In the genomic region with DNA sequence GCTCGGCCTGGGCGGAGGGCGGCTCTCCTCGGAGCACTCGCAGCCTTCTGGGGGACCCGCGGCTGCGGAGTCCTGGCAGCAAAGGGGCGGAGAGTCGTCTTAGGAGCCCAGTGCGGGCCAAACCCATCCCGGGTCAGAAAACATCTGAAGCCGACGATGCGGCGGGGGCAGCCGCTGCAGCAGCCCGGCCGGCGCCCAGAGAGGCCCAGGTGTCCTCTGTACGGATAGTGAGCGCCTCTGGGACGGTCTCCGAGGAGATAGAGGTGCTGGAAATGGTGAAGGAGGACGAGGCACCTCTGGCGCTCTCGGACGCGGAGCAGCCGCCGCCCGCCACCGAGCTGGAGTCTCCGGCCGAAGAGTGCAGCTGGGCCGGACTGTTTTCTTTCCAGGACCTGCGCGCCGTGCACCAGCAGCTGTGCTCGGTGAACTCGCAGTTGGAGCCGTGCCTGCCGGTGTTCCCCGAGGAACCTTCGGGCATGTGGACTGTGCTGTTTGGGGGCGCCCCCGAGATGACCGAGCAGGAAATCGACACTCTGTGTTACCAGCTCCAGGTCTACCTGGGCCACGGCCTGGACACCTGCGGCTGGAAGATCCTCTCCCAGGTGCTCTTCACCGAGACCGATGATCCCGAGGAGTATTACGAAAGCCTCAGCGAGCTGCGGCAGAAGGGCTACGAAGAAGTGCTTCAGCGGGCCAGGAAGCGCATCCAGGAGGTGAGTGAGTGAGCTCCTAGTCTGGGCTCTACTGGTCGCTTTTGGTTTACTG, we compare ENCODE assay signal across 8 cellular contexts. TPM values are rescaled to one million over a fixed set of nuclear protein-coding genes. Genes with fewer than 3 reads are reported as not detected.
DNase-seq lines count a peak whose midpoint lies in the region; ATAC-seq and TF ChIP-seq lines count a peak whose summit lies in the region.

No MANE protein-coding gene starts in this region.

- in situ Hi-C loops in astrocyte of the cerebellum (cut with HindIII; ENCODE audit: low sequenced_read_pairs) (no loop called here), gastrocnemius medialis (cut with MboI; ENCODE audit: low sequenced_read_pairs in 4 of 4) (loop anchor here in 2 of 4 donors (25.0 kb wide), 2 partner anchors 225 to 400 kb away; no protein-coding TSS in a partner anchor)

- TF ChIP-seq CTCF in BE2C (IDR thresholded peaks at IDR 0.05; ENCODE audit: low read depth, low read length) (no peak), SU-DHL-6 (IDR thresholded peaks at IDR 0.05; ENCODE audit: insufficient read depth, low read length, poor library complexity, severe bottlenecking) (no peak), astrocyte of the cerebellum (IDR thresholded peaks at IDR 0.05; ENCODE audit: low read depth, low read length, missing control alignments) (no peak), gastrocnemius medialis (IDR thresholded peaks at IDR 0.05 in 4 of 5, conservative IDR thresholded peaks at IDR 0.05 in 1 of 5) (no peak)

- H3K27me3 ChIP-seq in BE2C = no peaks in the 10 kb centered on the region
- no peaks in the 10 kb centered on the region for H3K27me3 ChIP-seq in SU-DHL-6 (ENCODE audit: low read length)
- H3K27me3 ChIP-seq in iPS DF 6.9 (ENCODE audit: control insufficient read depth, insufficient read depth, low read length) = no peaks in the 10 kb centered on the region
- H3K27me3 ChIP-seq in gastrocnemius medialis = no peaks in the 10 kb centered on the region

- H3K9me3 ChIP-seq in BE2C (no peaks in the 10 kb centered on the region), SU-DHL-6 (ENCODE audit: insufficient read depth, low read length) (no peaks in the 10 kb centered on the region), iPS DF 6.9 (ENCODE audit: control insufficient read depth, insufficient read depth, low read length) (no peaks in the 10 kb centered on the region), gastrocnemius medialis (no peaks in the 10 kb centered on the region)

- H3K9ac ChIP-seq in SU-DHL-6 (ENCODE audit: low read length) = peak overlapping the region; percentile 59

- H2AFZ ChIP-seq in SU-DHL-6 (ENCODE audit: low read depth, low read length, severe bottlenecking) = peak overlapping the region; percentile 86

- no peaks in the 10 kb centered on the region for H3K36me3 ChIP-seq in BE2C
- no peaks in the 10 kb centered on the region for H3K36me3 ChIP-seq in SU-DHL-6 (ENCODE audit: low read length)
- peaks cover 2% of the 10 kb centered on the region; the same call in 1 of the 2 replicates for H3K36me3 ChIP-seq in iPS DF 6.9 (ENCODE audit: control insufficient read depth, insufficient read depth, low read length)
- no peaks in the 10 kb centered on the region for H3K36me3 ChIP-seq in gastrocnemius medialis

- H3F3A ChIP-seq in SU-DHL-6 (ENCODE audit: insufficient read depth) = peaks cover 10% of the 10 kb centered on the region

- no CpG with 5 or more reads among the region's 61 CpGs for WGBS in iPS DF 6.9 (ENCODE audit: insufficient coverage, insufficient read length)

- no peaks in the 10 kb centered on the region for H3K79me2 ChIP-seq in SU-DHL-6 (ENCODE audit: insufficient read depth, low read length)

- H3K4me3 ChIP-seq in BE2C (ENCODE audit: low read depth, low read length) = peak overlapping the region; percentile 94
- H3K4me3 ChIP-seq in SU-DHL-6 (ENCODE audit: insufficient read depth, low read length, poor library complexity, severe bottlenecking) = peak overlapping the region; percentile 61
- peak overlapping the region; percentile 73 for H3K4me3 ChIP-seq in astrocyte of the cerebellum (ENCODE audit: low read depth, low read length)
- peak overlapping the region; percentile 64 for H3K4me3 ChIP-seq in iPS DF 6.9 (ENCODE audit: low read length)
- H3K4me3 ChIP-seq in gastrocnemius medialis = peak overlapping the region; percentile 70 to 96 (median 86)

- ATAC-seq in GM19395 (IDR thresholded peaks at IDR 0.05; ENCODE audit: unreplicated experiment) (peak; percentile 30), gastrocnemius medialis (peak; percentile 50 to 54), GM21367 (IDR thresholded peaks at IDR 0.05; ENCODE audit: unreplicated experiment) (no peak)

- H3K27ac ChIP-seq in SU-DHL-6 (ENCODE audit: low read depth, low read length) (no peak overlapping the region), iPS DF 6.9 (ENCODE audit: low read length) (no peak overlapping the region), gastrocnemius medialis (peak overlapping the region; percentile 85 to 96 (median 95))

- peak overlapping the region; percentile 67 for H3K4me2 ChIP-seq in SU-DHL-6 (ENCODE audit: low read depth, low read length, poor library complexity, severe bottlenecking)

- H4K20me1 ChIP-seq in SU-DHL-6 (ENCODE audit: low read depth, low read length) = no peaks in the 10 kb centered on the region

- intact Hi-C loops in gastrocnemius medialis (cut with DNase I; ENCODE audit: low total_unique reads) = loop anchor here (1.0 to 10.0 kb wide), 5 partner anchors 225 to 1170 kb away; partner anchors contain the start of genes HOMER1, SERINC5, TENT2 and ZFYVE16

- DNase-seq in BE2C = peak; percentile 47
- DNase-seq in HT1080 (ENCODE audit: low read depth) = peak; percentile 13
- no peak for DNase-seq in astrocyte of the cerebellum (ENCODE audit: low read depth)
- no peak for DNase-seq in iPS DF 6.9 (ENCODE audit: low read depth, low spot score)
- peak; percentile 46 to 63 for DNase-seq in gastrocnemius medialis

- peak; percentile 35 to 70 for TF ChIP-seq POLR2A in gastrocnemius medialis (IDR thresholded peaks at IDR 0.05)

- H3K4me1 ChIP-seq in BE2C (no peaks in the 10 kb centered on the region; the same call in 1 of the 2 replicates), iPS DF 6.9 (ENCODE audit: control insufficient read depth, insufficient read depth, low read length) (no peaks in the 10 kb centered on the region), gastrocnemius medialis (peaks cover 44 to 46% of the 10 kb centered on the region in 2 donors)

- H3K9me2 ChIP-seq in SU-DHL-6 (replicated peaks; ENCODE audit: insufficient read depth, low read length) = no peaks in the 10 kb centered on the region

RNA-seq across cellular contexts. Expression of gene JMY, which starts 1.2 kb away (rescaled TPM):
- polyA plus RNA-seq in BE2C (2012; ENCODE audit: insufficient read depth, insufficient read length, low read depth) = 8.9 TPM
- total RNA-seq in HT1080 (2014; rRNA removed; shearing (Covaris generic)) = 3.4 and 3.9 TPM in 2 replicates
- polyA plus RNA-seq in HT1080 (2015; cell fraction: cytosol; rRNA removed) = 3.2 and 5.0 TPM in 2 replicates
- polyA plus RNA-seq in HT1080 (2015; cell fraction: nucleus; rRNA removed) = 7.3 and 7.7 TPM in 2 replicates
- 10 to 100 TPM; 11.4 to 26.7 (median 16.8) TPM for total RNA-seq in gastrocnemius medialis

Comparison
In these comparisons a context has a peak if more than half of its experiments do, and no peak if none do; other contexts are left out.
1. DNase-seq: peak in BE2C (single experiment), HT1080 (single experiment) and gastrocnemius medialis (2 of 2); none in astrocyte of the cerebellum (single experiment) and iPS DF 6.9 (single experiment).
2. H3K27ac ChIP-seq: peak in gastrocnemius medialis (4 of 4); none in SU-DHL-6 (single experiment) and iPS DF 6.9 (single experiment).
3. Peak in every context shown above with its lines, with median percentiles within 50 percentile points of each other: H3K4me3 ChIP-seq.